Comparison of ENCODE assay signal across 16 cellular contexts in the genomic region with DNA sequence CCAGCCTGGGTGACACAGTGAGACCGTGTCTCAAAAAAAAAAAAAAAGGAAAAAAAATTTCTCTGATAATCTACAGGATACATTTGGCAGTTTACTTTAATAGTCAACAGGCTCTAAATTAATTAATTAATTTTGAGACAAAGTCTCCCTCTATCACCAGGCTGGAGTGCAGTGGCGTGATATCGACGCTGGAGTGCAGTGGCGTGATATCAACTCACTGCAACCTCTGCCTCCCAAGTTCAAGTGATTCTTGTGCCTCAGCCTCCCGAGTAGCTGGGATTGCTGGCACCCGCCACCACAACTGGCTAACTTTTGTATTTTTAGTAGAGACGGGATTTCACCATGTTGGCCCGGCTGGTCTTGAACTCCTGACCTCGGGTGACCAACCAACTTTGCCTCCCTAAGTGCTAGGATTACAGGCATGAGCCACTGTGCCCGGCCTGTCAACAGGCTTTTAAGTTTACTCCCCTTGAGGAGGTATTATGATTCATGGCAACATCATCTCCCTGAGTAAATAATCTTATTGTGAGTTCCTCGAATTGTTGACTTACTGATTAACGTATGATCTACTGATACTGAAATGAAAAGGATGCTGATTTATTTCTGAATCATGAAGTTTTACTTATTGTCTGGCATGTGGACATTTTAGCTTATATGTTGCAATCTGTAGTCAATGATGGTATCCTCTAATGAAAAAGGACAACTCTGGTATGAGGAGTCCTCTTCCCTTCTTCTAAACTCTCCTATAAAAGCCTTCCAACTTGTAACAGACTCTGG. TPM values are rescaled to one million over a fixed set of nuclear protein-coding genes. Genes with fewer than 3 reads are reported as not detected.
DNase-seq lines count a peak whose midpoint lies in the region; ATAC-seq and TF ChIP-seq lines count a peak whose summit lies in the region.
"Had no signal": no experiment of that assay in that cellular context is flagged by ENCODE, and none has a peak within 500 bp of the region (broad histone marks: within the 10 kb centered on the region; RNA-seq: fewer than 3 reads in every experiment).

No MANE protein-coding gene starts in this region.

- no peaks in the 10 kb centered on the region for H3K9me3 ChIP-seq in fibroblast of lung (ENCODE audit: control insufficient read depth, insufficient read depth, low read depth, low read length)

- peaks cover 5 to 8% of the 10 kb centered on the region in 2 donors for H3K36me3 Mint-ChIP-seq in activated T-cell treated with anti-CD3 and anti-CD28 coated beads, Interleukin-2, amount 50 U/mL, for 72 hours (ENCODE audit: insufficient read depth in 2 of 2)
- no peaks in the 10 kb centered on the region for H3K36me3 Mint-ChIP-seq in activated T-cell treated with anti-CD3 and anti-CD28 coated beads, Interleukin-2, amount 50 U/mL, for 4 hours (ENCODE audit: insufficient read depth)

- H3K4me1 ChIP-seq in fibroblast of lung (ENCODE audit: control insufficient read depth, extremely low read depth, insufficient read depth, low read length), result no peaks in the 10 kb centered on the region

- H3K79me2 ChIP-seq in fibroblast of lung (ENCODE audit: control insufficient read depth, insufficient read depth, low read length), result no peaks in the 10 kb centered on the region

- no peak overlapping the region for H3K4me3 Mint-ChIP-seq in activated T-cell treated with anti-CD3 and anti-CD28 coated beads, Interleukin-2, amount 50 U/mL, for 72 hours
- no peak overlapping the region for H3K4me3 Mint-ChIP-seq in activated T-cell treated with anti-CD3 and anti-CD28 coated beads, Interleukin-2, amount 50 U/mL, for 4 hours
- H3K4me3 Mint-ChIP-seq: effector memory CD8-positive, alpha-beta T cell; nephron had no signal

- TF ChIP-seq CTCF in fibroblast of lung (conservative IDR thresholded peaks at IDR 0.05 in 1 of 2, IDR thresholded peaks at IDR 0.05 in 1 of 2; ENCODE audit: low read depth in 1 of 2, low read length in 2 of 2), result no peak

- peaks cover 0 to 5% of the 10 kb centered on the region in 2 donors for H3K9me3 Mint-ChIP-seq in activated T-cell treated with anti-CD3 and anti-CD28 coated beads, Interleukin-2, amount 50 U/mL, for 72 hours
- H3K9me3 Mint-ChIP-seq in activated T-cell treated with anti-CD3 and anti-CD28 coated beads, Interleukin-2, amount 50 U/mL, for 4 hours, result no peaks in the 10 kb centered on the region
- H3K9me3 Mint-ChIP-seq: activated naive CD4-positive, alpha-beta T cell treated with anti-CD3 and anti-CD28 coated beads for 36 hours; effector memory CD8-positive, alpha-beta T cell; nephron had no signal

- peak; percentile 47 to 61 for ATAC-seq in activated T-cell treated with anti-CD3 and anti-CD28 coated beads, Interleukin-2, amount 50 U/mL, for 72 hours (replicated peaks in 1 of 2)
- no peak for ATAC-seq in activated T-cell treated with anti-CD3 and anti-CD28 coated beads, Interleukin-2, amount 50 U/mL, for 4 hours
- ATAC-seq in HG02885 (IDR thresholded peaks at IDR 0.05; ENCODE audit: poor library complexity, unreplicated experiment) (no peak), GM19035 (IDR thresholded peaks at IDR 0.05; ENCODE audit: unreplicated experiment) (no peak)
- ATAC-seq: effector memory CD8-positive, alpha-beta T cell had no signal

- peak in 1 of 2 donors; percentile 2 for DNase-seq in activated T-cell treated with anti-CD3 and anti-CD28 coated beads, Interleukin-2, amount 50 U/mL, for 72 hours
- no peak for DNase-seq in activated T-cell treated with anti-CD3 and anti-CD28 coated beads, Interleukin-2, amount 50 U/mL, for 4 hours
- DNase-seq in RPMI7951 (ENCODE audit: low read depth), result peak; percentile 54
- peak; percentile 48 to 80 for DNase-seq in fibroblast of lung (ENCODE audit: low read depth in 2 of 2)
- peak; percentile 65 for DNase-seq in stromal cell of bone marrow (ENCODE audit: low read depth)
- DNase-seq in SKM-1 treated with dmso at 0.1 percent for 144 hours (lab: John Stamatoyannopoulos, UW; ENCODE audit: unreplicated experiment), result no peak
- DNase-seq: activated CD4-positive, alpha-beta T cell treated with anti-CD3 and anti-CD28 coated beads for 4 hours; activated naive CD4-positive, alpha-beta T cell treated with anti-CD3 and anti-CD28 coated beads for 36 hours; AML-193; effector memory CD8-positive, alpha-beta T cell; NCI-H2029; SHP77 treated with DMSO at 0.1 percent for 48 hours; stimulated activated CD4-positive, alpha-beta T cell treated with anti-CD3 and anti-CD28 coated beads, Interleukin-2, amount 100 ng/mL, for 24 hours had no signal

- H3K4me2 ChIP-seq in fibroblast of lung (ENCODE audit: extremely low read depth, insufficient read depth, low read length), result no peak overlapping the region

- no peak overlapping the region for H3K4me3 ChIP-seq in fibroblast of lung (replicated peaks in 1 of 4; ENCODE audit: control extremely low read depth in 1 of 4, insufficient read depth in 1 of 4, low read depth in 3 of 4, low read length in 4 of 4)

- H4K20me1 ChIP-seq in fibroblast of lung (ENCODE audit: control insufficient read depth, extremely low read depth, insufficient read depth, low read length), result no peaks in the 10 kb centered on the region

- no peak overlapping the region for H3K9ac ChIP-seq in fibroblast of lung (ENCODE audit: insufficient read depth, low read length)

- peak overlapping the region; percentile 14 for H3K27ac Mint-ChIP-seq in activated T-cell treated with anti-CD3 and anti-CD28 coated beads, Interleukin-2, amount 50 U/mL, for 72 hours
- H3K27ac Mint-ChIP-seq: effector memory CD8-positive, alpha-beta T cell; nephron had no signal

- H3K4me1 Mint-ChIP-seq in activated T-cell treated with anti-CD3 and anti-CD28 coated beads, Interleukin-2, amount 50 U/mL, for 72 hours (ENCODE audit: low read depth), result peaks cover 42% of the 10 kb centered on the region
- H3K4me1 Mint-ChIP-seq in activated T-cell treated with anti-CD3 and anti-CD28 coated beads, Interleukin-2, amount 50 U/mL, for 4 hours (ENCODE audit: low read depth), result peaks cover 23% of the 10 kb centered on the region
- H3K4me1 Mint-ChIP-seq: nephron had no signal

- H3K36me3 ChIP-seq in fibroblast of lung (ENCODE audit: control insufficient read depth, insufficient read depth, low read length), result no peaks in the 10 kb centered on the region

- H3K27me3 ChIP-seq in fibroblast of lung (ENCODE audit: control insufficient read depth, insufficient read depth, low read length), result no peaks in the 10 kb centered on the region

- no peak overlapping the region for H3K27ac ChIP-seq in fibroblast of lung (ENCODE audit: insufficient read depth, low read length)

- no peaks in the 10 kb centered on the region for H3K27me3 Mint-ChIP-seq in activated T-cell treated with anti-CD3 and anti-CD28 coated beads, Interleukin-2, amount 50 U/mL, for 72 hours (ENCODE audit: low read depth)
- H3K27me3 Mint-ChIP-seq in activated T-cell treated with anti-CD3 and anti-CD28 coated beads, Interleukin-2, amount 50 U/mL, for 4 hours (ENCODE audit: low read depth), result no peaks in the 10 kb centered on the region

- H2AFZ ChIP-seq in fibroblast of lung (ENCODE audit: low read length), result no peak overlapping the region

RNA-seq across cellular contexts. Expression of gene MTRF1, which starts 21.3 kb away (rescaled TPM):
- 10 to 100 TPM; 24.2 to 30.3 TPM for total RNA-seq in activated T-cell treated with anti-CD3 and anti-CD28 coated beads, Interleukin-2, amount 50 U/mL, for 72 hours
- 10 to 100 TPM; 12.8 to 14.5 (median 13.1) TPM for total RNA-seq in activated T-cell treated with anti-CD3 and anti-CD28 coated beads, Interleukin-2, amount 50 U/mL, for 4 hours
- 12.6 and 13.9 TPM in 2 replicates for total RNA-seq in RPMI7951 (2014; rRNA removed; shearing (Covaris generic))
- 13.4 and 17.2 TPM in 2 replicates for total RNA-seq in fibroblast of lung
- polyA plus RNA-seq in fibroblast of lung, result 9.4 and 11.6 TPM in 2 replicates
- polyA plus RNA-seq in fibroblast of lung (2012), result 6.4 and 7.7 TPM in 2 replicates
- polyA minus RNA-seq in fibroblast of lung (ENCODE audit: low replicate concordance), result 0.59 and 6.2 TPM in 2 replicates

RNA-seq across cellular contexts. Expression of gene NAA16, which starts 26.4 kb away (rescaled TPM):
- 10 to 100 TPM; 16.5 to 27.3 TPM for total RNA-seq in activated T-cell treated with anti-CD3 and anti-CD28 coated beads, Interleukin-2, amount 50 U/mL, for 72 hours
- 10 to 100 TPM; 20.5 to 23.3 (median 21.3) TPM for total RNA-seq in activated T-cell treated with anti-CD3 and anti-CD28 coated beads, Interleukin-2, amount 50 U/mL, for 4 hours
- 6.4 and 12.0 TPM in 2 replicates for total RNA-seq in RPMI7951 (2014; rRNA removed; shearing (Covaris generic))
- total RNA-seq in fibroblast of lung, result 7.9 and 9.2 TPM in 2 replicates
- 8.3 and 12.9 TPM in 2 replicates for polyA plus RNA-seq in fibroblast of lung
- 5.6 and 6.8 TPM in 2 replicates for polyA plus RNA-seq in fibroblast of lung (2012)
- polyA minus RNA-seq in fibroblast of lung (ENCODE audit: low replicate concordance), result 0.98 and 1.0 TPM in 2 replicates

Comparison
In these comparisons a context has a peak if more than half of its experiments do, and no peak if none do; other contexts are left out.
1. ATAC-seq: peak in activated T-cell treated with anti-CD3 and anti-CD28 coated beads, Interleukin-2, amount 50 U/mL, for 72 hours (2 of 2); none in activated T-cell treated with anti-CD3 and anti-CD28 coated beads, Interleukin-2, amount 50 U/mL, for 4 hours (0 of 2), HG02885 (single experiment) and GM19035 (single experiment).
2. DNase-seq: peak in RPMI7951 (single experiment), fibroblast of lung (2 of 2) and stromal cell of bone marrow (single experiment); none in activated T-cell treated with anti-CD3 and anti-CD28 coated beads, Interleukin-2, amount 50 U/mL, for 4 hours (single experiment) and SKM-1 treated with dmso at 0.1 percent for 144 hours (single experiment).